8 cellular contexts compared by ENCODE assay signal in genomic region chr15:44286814-44287555, GRCh38. TPM values are rescaled to one million over a fixed set of nuclear protein-coding genes. Genes with fewer than 3 reads are reported as not detected.
DNase-seq lines count a peak whose midpoint lies in the region; FAIRE-seq and TF ChIP-seq lines count a peak whose summit lies in the region.

No MANE protein-coding gene starts in this region.

- H3K9me3 ChIP-seq in Caco-2 = no peaks in the 10 kb centered on the region

- H3K56ac ChIP-seq in mesendoderm (ENCODE audit: low read length) = no peak overlapping the region

- no peak overlapping the region for H3K9ac ChIP-seq in mesendoderm (ENCODE audit: low read length)

- no peak overlapping the region for H2BK15ac ChIP-seq in mesendoderm (replicated peaks; ENCODE audit: low read depth)

- POLR2A ChIA-PET in Caco-2 (lab: Charles Lee) = interaction anchor here (1.3 to 3.1 kb wide), 2 partner anchors 140 to 250 kb away, joined by 7 to 24 read pairs; partner anchors contain the start of genes CTDSPL2 and EIF3J

- no TSS peak for BruUV-seq in Caco-2 (replicated peaks; lab: Mats Ljungman, UMichigan)

- H3K36me3 Mint-ChIP-seq in Caco-2 (ENCODE audit: insufficient read depth, unreplicated experiment) (peaks cover 13% of the 10 kb centered on the region), osteocyte (ENCODE audit: unreplicated experiment) (peaks cover 2% of the 10 kb centered on the region)

- H3K27ac ChIP-seq in dorsolateral prefrontal cortex = peak overlapping the region; percentile 41 to 98 (median 96)
- H3K27ac ChIP-seq in mesendoderm (ENCODE audit: low read depth, low read length) = no peak overlapping the region

- H3K18ac ChIP-seq in mesendoderm (ENCODE audit: low read length) = no peak overlapping the region

- no peak overlapping the region for H4K8ac ChIP-seq in mesendoderm (ENCODE audit: low read depth, low read length)

- TF ChIP-seq CTCF in Caco-2 (IDR thresholded peaks at IDR 0.05; ENCODE audit: insufficient read depth in 1 of 2, low read depth in 1 of 2, low read length in 1 of 2, severe bottlenecking in 1 of 2, unreplicated experiment in 1 of 2) = peak in 1 of 2 experiments; percentile 10
- peak in 29 of 56 donors; percentile 7 to 49 (median 28) for TF ChIP-seq CTCF in dorsolateral prefrontal cortex (IDR thresholded peaks at IDR 0.05 in 54 of 56, conservative IDR thresholded peaks at IDR 0.05 in 2 of 56; ENCODE audit: low read depth in 1 of 56, partially characterized antibody in 56 of 56)
- no peak for TF ChIP-seq CTCF in osteocyte (IDR thresholded peaks at IDR 0.05)

- H2BK5ac ChIP-seq in mesendoderm (ENCODE audit: low read length) = no peak overlapping the region

- H3K79me1 ChIP-seq in mesendoderm (ENCODE audit: low read length) = peaks cover 4% of the 10 kb centered on the region

- no peak overlapping the region for H3K4me2 ChIP-seq in mesendoderm (ENCODE audit: low read length)

- H3K27me3 Mint-ChIP-seq in Caco-2 (ENCODE audit: insufficient read depth, unreplicated experiment) (no peaks in the 10 kb centered on the region), osteocyte (ENCODE audit: unreplicated experiment) (peaks cover 3% of the 10 kb centered on the region)

- no peak for FAIRE-seq in HTR-8/SVneo (lab: Jason Lieb, UNC)

- no peak overlapping the region for H2BK120ac ChIP-seq in mesendoderm (ENCODE audit: low read depth, low read length)

- peak overlapping the region; percentile 80 for H3K4me3 ChIP-seq in Caco-2 (ENCODE audit: low read depth, low read length)
- peak overlapping the region; percentile 62 to 97 (median 88) for H3K4me3 ChIP-seq in dorsolateral prefrontal cortex
- no peak overlapping the region for H3K4me3 ChIP-seq in mesendoderm (ENCODE audit: low read length)

- H3K4me1 ChIP-seq in Caco-2 = 0 out of 2 replicates have a peak, but pooled peaks cover 5% of the 10 kb centered on the region
- H3K4me1 ChIP-seq in mesendoderm (ENCODE audit: control insufficient read depth, low read depth, low read length) = peaks cover 2% of the 10 kb centered on the region

- H2AK5ac ChIP-seq in mesendoderm (ENCODE audit: low read length) = no peak overlapping the region

- peak overlapping the region; percentile 90 for H3K4me3 Mint-ChIP-seq in Caco-2 (ENCODE audit: unreplicated experiment)
- peak overlapping the region; percentile 94 for H3K4me3 Mint-ChIP-seq in osteocyte (ENCODE audit: unreplicated experiment)

- H3K4me1 Mint-ChIP-seq in Caco-2 (ENCODE audit: low read depth, unreplicated experiment) (no peaks in the 10 kb centered on the region), osteocyte (ENCODE audit: unreplicated experiment) (peaks cover 35% of the 10 kb centered on the region)

- peaks cover 6% of the 10 kb centered on the region for H3K79me2 ChIP-seq in mesendoderm (ENCODE audit: control insufficient read depth, insufficient read depth, low read length)

- H3K4ac ChIP-seq in mesendoderm (ENCODE audit: low read depth, low read length) = no peak overlapping the region

- H3K27ac Mint-ChIP-seq in Caco-2 (ENCODE audit: unreplicated experiment) (peak overlapping the region; percentile 96), osteocyte (ENCODE audit: unreplicated experiment) (peak overlapping the region; percentile 97)

- H4K5ac ChIP-seq in mesendoderm (ENCODE audit: low read length) = no peak overlapping the region

- no peaks in the 10 kb centered on the region for H3K9me3 Mint-ChIP-seq in Caco-2 (ENCODE audit: unreplicated experiment)
- H3K9me3 Mint-ChIP-seq in osteocyte (ENCODE audit: unreplicated experiment) = no peaks in the 10 kb centered on the region

- no CpG with 5 or more reads among the region's 15 CpGs for WGBS in mesendoderm (ENCODE audit: extremely low coverage, insufficient coverage, low lambda C conversion rate)

- no peak overlapping the region for H3K23ac ChIP-seq in mesendoderm (ENCODE audit: low read length)

- H3K27me3 ChIP-seq in Caco-2 (replicated peaks; ENCODE audit: control insufficient read depth, insufficient read depth, low read length) (no peaks in the 10 kb centered on the region), dorsolateral prefrontal cortex (no peaks in the 10 kb centered on the region), mesendoderm (ENCODE audit: insufficient read depth, low read length, poor library complexity) (no peaks in the 10 kb centered on the region)

- CTCF ChIA-PET in Caco-2 (lab: Charles Lee) = interaction anchor here (2.3 to 3.1 kb wide), 2 partner anchors 141 to 215 kb away, joined by 10 to 21 read pairs; partner anchors contain the start of gene CTDSPL2

- H3K36me3 ChIP-seq in Caco-2 (ENCODE audit: control insufficient read depth, insufficient read depth, low read length) (no peaks in the 10 kb centered on the region), mesendoderm (ENCODE audit: control insufficient read depth, insufficient read depth, low read length) (no peaks in the 10 kb centered on the region)

- intact Hi-C loops in Caco-2 (cut with micrococcal nuclease; ENCODE audit: unreplicated experiment) = loop anchor here (5.0 to 10.0 kb wide), 2 partner anchors 215 to 248 kb away; partner anchors contain the start of gene EIF3J
- intact Hi-C loops in dorsolateral prefrontal cortex (cut with DNase I) = loop anchor here in 1 of 2 donors (5.0 to 10.0 kb wide), 3 partner anchors 70 to 248 kb away; partner anchors contain the start of genes CTDSPL2 and EIF3J

- no peak for DNase-seq in Caco-2
- DNase-seq in NAMALWA (ENCODE audit: low spot score) = peak; percentile 53
- DNase-seq in dorsolateral prefrontal cortex = no peak
- no peak for DNase-seq in osteocyte (ENCODE audit: extremely low spot score, unreplicated experiment)
- DNase-seq in HTR-8/SVneo (ENCODE audit: insufficient read length, low spot score) = no peak
- DNase-seq in mesendoderm = no peak
- DNase-seq in stimulated activated CD4-positive, alpha-beta T cell treated with anti-CD3 and anti-CD28 coated beads, Interleukin-4, amount 100 ng/mL, for 1 hour = no peak
- DNase-seq in NCI-H1048 (lab: John Stamatoyannopoulos, UW) = no peak

RNA-seq across cellular contexts. Expression of gene GOLM2, which starts 1.5 kb away (rescaled TPM):
- total RNA-seq in Caco-2 (2022) (34.1 and 35.8 TPM in 2 replicates), dorsolateral prefrontal cortex (100 to 1,000 TPM in 114 of 120 experiments, 10 to 100 TPM in 6; 92.7 to 186 (median 124) TPM), osteocyte (120 and 127 TPM in 2 replicates)
- 25.9 TPM for polyA plus RNA-seq in mesendoderm (2013, experiment 1 of 2)
- polyA plus RNA-seq in mesendoderm (2013, experiment 2 of 2) = 25.9 TPM
